In the genomic region with DNA sequence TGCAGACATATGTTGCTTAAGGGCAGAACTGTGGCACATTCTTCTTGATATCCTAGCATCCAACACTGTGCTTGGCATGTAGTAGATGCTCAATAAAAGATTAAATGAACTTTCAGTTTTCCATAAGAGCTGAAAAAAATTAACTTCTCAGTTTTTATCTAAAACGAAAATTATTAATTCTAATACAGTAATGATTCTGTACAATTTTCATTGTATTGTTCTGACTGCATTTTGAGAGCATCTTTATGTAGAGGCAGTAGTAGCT, we compare ENCODE assay signal across 7 cellular contexts.
"Had no signal": no experiment of that assay in that cellular context is flagged by ENCODE, and none has a peak within 500 bp of the region (broad histone marks: within the 10 kb centered on the region; RNA-seq: fewer than 3 reads in every experiment).

No MANE protein-coding gene starts in this region.

- H3K4me2 ChIP-seq: KMS-11 had no signal

- H3K4me3 ChIP-seq: K562 had no signal

- H3K9ac ChIP-seq: KMS-11 had no signal

- ATAC-seq: K562 had no signal

- H3K27me3 Mint-ChIP-seq: IgD-negative memory B cell had no signal

- DNase-seq: KBM-7, KG1 had no signal

- H3K27ac ChIP-seq: HL-60, KMS-11 had no signal

- FAIRE-seq: HTR-8/SVneo, K562 had no signal

- H3K4me1 Mint-ChIP-seq: IgD-negative memory B cell had no signal

- H3K4me3 Mint-ChIP-seq: IgD-negative memory B cell had no signal
